Comparison of ENCODE assay signal across 10 cellular contexts in the genomic region with DNA sequence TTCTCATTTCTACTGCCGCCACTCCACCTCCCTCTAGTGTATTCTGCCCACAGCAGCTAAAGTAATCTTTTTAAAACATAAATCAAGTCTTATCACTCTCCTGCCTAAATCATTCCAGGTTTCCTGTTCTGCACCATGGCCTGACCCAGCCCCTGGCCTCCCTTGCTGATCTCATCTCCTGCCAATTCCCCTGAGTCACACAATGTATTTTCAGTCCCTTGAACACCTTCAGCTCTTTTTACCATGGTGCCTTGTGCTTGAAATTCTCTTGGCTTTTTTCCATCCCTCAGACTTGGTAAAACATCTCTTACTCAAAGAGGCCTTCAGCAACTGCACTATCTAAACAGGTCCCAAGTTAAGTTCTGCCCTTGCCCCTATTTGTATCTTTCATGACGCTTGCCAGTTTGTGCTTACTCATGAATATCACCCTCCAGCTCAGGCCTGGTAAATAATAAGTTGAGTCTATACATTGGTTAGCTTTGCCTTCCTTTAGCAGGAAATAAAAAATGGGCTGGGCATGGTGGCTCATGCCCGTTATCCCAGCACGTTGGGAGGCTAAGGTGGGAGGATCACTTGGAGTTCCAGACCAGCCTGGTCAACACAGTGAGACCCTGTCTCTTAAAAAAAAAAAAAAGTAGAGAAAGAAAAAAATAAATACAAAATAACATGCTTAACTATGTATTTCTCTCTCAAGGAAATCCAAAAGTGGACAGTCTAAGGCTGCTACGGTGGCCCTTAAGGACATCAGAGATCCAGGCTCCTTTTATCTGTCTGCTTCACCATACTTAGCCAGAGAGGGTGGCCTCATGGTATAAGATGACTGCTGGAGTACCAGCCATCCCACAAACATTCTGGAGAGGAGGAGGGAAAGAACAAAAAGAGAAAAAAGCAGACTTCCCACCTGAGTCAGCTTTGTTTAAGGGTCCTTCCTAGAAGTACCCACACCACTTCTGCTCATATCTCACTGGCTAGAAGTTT.
DNase-seq lines count a peak whose midpoint lies in the region; ATAC-seq and TF ChIP-seq lines count a peak whose summit lies in the region.
"Had no signal": no experiment of that assay in that cellular context is flagged by ENCODE, and none has a peak within 500 bp of the region (broad histone marks: within the 10 kb centered on the region; RNA-seq: fewer than 3 reads in every experiment).

No MANE protein-coding gene starts in this region.

- no peaks in the 10 kb centered on the region for H3K27me3 Mint-ChIP-seq in progenitor cell of endocrine pancreas
- H3K27me3 Mint-ChIP-seq: activated CD4-positive, alpha-beta memory T cell treated with anti-CD3 and anti-CD28 coated beads for 36 hours had no signal

- peaks cover 6% of the 10 kb centered on the region for H3K4me1 Mint-ChIP-seq in progenitor cell of endocrine pancreas (ENCODE audit: low read depth)

- ATAC-seq in GM18873 (IDR thresholded peaks at IDR 0.05; ENCODE audit: low FRiP score, unreplicated experiment) (no peak), GM21390 (IDR thresholded peaks at IDR 0.05; ENCODE audit: unreplicated experiment) (no peak)

- DNase-seq in Daoy (ENCODE audit: low read depth): peak; percentile 89
- peak; percentile 50 for DNase-seq in SK-N-DZ (ENCODE audit: low spot score)
- peak; percentile 38 for DNase-seq in fibroblast of peridontal ligament (ENCODE audit: extremely low read depth)
- no peak for DNase-seq in progenitor cell of endocrine pancreas (ENCODE audit: low spot score, unreplicated experiment)
- no peak for DNase-seq in stimulated activated CD4-positive, alpha-beta T cell treated with anti-CD3 and anti-CD28 coated beads, Interleukin-2, amount 100 ng/mL, for 48 hours
- no peak for DNase-seq in NCI-H1436 (lab: John Stamatoyannopoulos, UW)
- DNase-seq: activated CD4-positive, alpha-beta memory T cell treated with anti-CD3 and anti-CD28 coated beads for 36 hours; KG1 had no signal

- no peak overlapping the region for H3K4me3 Mint-ChIP-seq in progenitor cell of endocrine pancreas (ENCODE audit: low read depth)
- H3K4me3 Mint-ChIP-seq: activated CD4-positive, alpha-beta memory T cell treated with anti-CD3 and anti-CD28 coated beads for 36 hours had no signal

- peak overlapping the region; percentile 48 for H3K27ac Mint-ChIP-seq in progenitor cell of endocrine pancreas
- H3K27ac Mint-ChIP-seq: activated CD4-positive, alpha-beta memory T cell treated with anti-CD3 and anti-CD28 coated beads for 36 hours had no signal

- TF ChIP-seq CTCF in progenitor cell of endocrine pancreas (IDR thresholded peaks at IDR 0.05; ENCODE audit: unreplicated experiment): no peak

- H3K36me3 Mint-ChIP-seq in progenitor cell of endocrine pancreas (ENCODE audit: insufficient read depth): peaks cover 56% of the 10 kb centered on the region

- peaks cover 8% of the 10 kb centered on the region for H3K9me3 Mint-ChIP-seq in progenitor cell of endocrine pancreas (ENCODE audit: low read depth)
- H3K9me3 Mint-ChIP-seq: activated CD4-positive, alpha-beta memory T cell treated with anti-CD3 and anti-CD28 coated beads for 36 hours had no signal

Comparison
In these comparisons a context has a peak if more than half of its experiments do, and no peak if none do; other contexts are left out.
1. DNase-seq: peak in Daoy (single experiment), SK-N-DZ (single experiment) and fibroblast of peridontal ligament (single experiment); none in progenitor cell of endocrine pancreas (single experiment), stimulated activated CD4-positive, alpha-beta T cell treated with anti-CD3 and anti-CD28 coated beads, Interleukin-2, amount 100 ng/mL, for 48 hours (0 of 2) and NCI-H1436 (single experiment).